In the genomic region with DNA sequence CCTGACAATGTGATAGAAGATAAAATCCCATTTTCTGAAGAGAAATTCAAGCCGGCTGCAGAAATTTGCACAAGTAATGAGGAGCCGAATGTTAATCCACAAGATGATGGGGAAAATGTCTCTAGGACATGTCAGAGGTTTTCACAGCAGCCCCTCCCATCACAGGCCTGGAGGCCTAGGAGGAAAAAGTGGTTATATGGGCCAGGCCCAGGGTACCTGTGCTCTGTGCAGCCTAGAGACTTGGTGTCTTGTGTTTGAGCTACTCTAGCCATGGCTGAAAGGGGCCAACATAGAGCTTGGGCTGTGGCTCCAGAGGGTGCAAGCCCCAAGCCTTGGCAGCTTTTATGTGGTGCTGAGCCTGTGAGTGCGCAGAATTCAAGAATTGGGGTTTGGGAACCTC, we compare ENCODE assay signal across 23 cellular contexts. TPM values are rescaled to one million over a fixed set of nuclear protein-coding genes. Genes with fewer than 3 reads are reported as not detected.
A peak's percentile ranks its signal among the peaks of the same experiment; 100 is the strongest.
DNase-seq lines count a peak whose midpoint lies in the region; ATAC-seq and TF ChIP-seq lines count a peak whose summit lies in the region.
"Had no signal": no experiment of that assay in that cellular context is flagged by ENCODE, and none has a peak within 500 bp of the region (broad histone marks: within the 10 kb centered on the region; RNA-seq: fewer than 3 reads in every experiment).

No MANE protein-coding gene starts in this region.

- H2BK5ac ChIP-seq in H9 (ENCODE audit: insufficient read length, low read length), result no peak overlapping the region

- no peak overlapping the region for H3K56ac ChIP-seq in H9 (ENCODE audit: insufficient read length, low read depth, low read length)

- H2AFZ ChIP-seq in H9 (ENCODE audit: low read length), result no peak overlapping the region
- H2AFZ ChIP-seq: GM23338 had no signal

- no peaks in the 10 kb centered on the region for H3K23me2 ChIP-seq in H9 (ENCODE audit: insufficient read length, low read depth, low read length, poor library complexity, severe bottlenecking)

- H3K4me3 ChIP-seq in endodermal cell (ENCODE audit: low read length) (no peak overlapping the region), lower lobe of right lung (no peak overlapping the region)
- H3K4me3 ChIP-seq: GM23338, HAP-1 had no signal

- H3K79me2 ChIP-seq in H9 (ENCODE audit: insufficient read depth, low read length), result no peaks in the 10 kb centered on the region

- H3K27ac Mint-ChIP-seq in H9, result no peak overlapping the region
- H3K27ac Mint-ChIP-seq in endodermal cell, result no peak overlapping the region
- H3K27ac Mint-ChIP-seq: CD4-positive, alpha-beta memory T cell; GM23338 had no signal

- H4K20me1 ChIP-seq in H9 (ENCODE audit: control insufficient read depth, insufficient read depth, insufficient read length), result no peaks in the 10 kb centered on the region

- H3K9ac ChIP-seq in H9 (ENCODE audit: extremely low read depth, insufficient read length, low read length), result no peak overlapping the region
- no peak overlapping the region for H3K9ac ChIP-seq in endodermal cell (ENCODE audit: extremely low read depth, low read length, poor library complexity, severe bottlenecking)

- no peak overlapping the region for H3K4me2 ChIP-seq in H9 (ENCODE audit: insufficient read depth, insufficient read length, low read length)
- H3K4me2 ChIP-seq: GM23338 had no signal

- WGBS in H9 (ENCODE audit: extremely low coverage, insufficient read length, low lambda C conversion rate), result no CpG with 5 or more reads among the region's 3 CpGs
- 82 to 96% methylated on average over 3 of the region's 3 CpGs for WGBS in endodermal cell (ENCODE audit: insufficient coverage in 1 of 2, insufficient read length in 1 of 2), 2 experiments

- H3K36me3 ChIP-seq in endodermal cell (ENCODE audit: control insufficient read depth, insufficient read depth, low read length) (no peaks in the 10 kb centered on the region), lower lobe of right lung (no peaks in the 10 kb centered on the region)
- H3K36me3 ChIP-seq: BE2C, HAP-1 had no signal

- H3K27me3 Mint-ChIP-seq in H9 (ENCODE audit: low read depth) (peaks cover 59% of the 10 kb centered on the region), endodermal cell (ENCODE audit: insufficient read depth) (peaks cover 54% of the 10 kb centered on the region)

- no peak overlapping the region for H3K18ac ChIP-seq in H9 (ENCODE audit: insufficient read length, low read depth, low read length)

- no peak overlapping the region for H2BK15ac ChIP-seq in H9 (ENCODE audit: low read depth, low read length)

- intact Hi-C loops in posterior vena cava (cut with DNase I) (no loop called here), lower lobe of right lung (cut with DNase I) (no loop called here)

- no peak overlapping the region for H2BK120ac ChIP-seq in H9 (ENCODE audit: low read depth, low read length, poor library complexity, severe bottlenecking)

- H2BK12ac ChIP-seq in H9 (ENCODE audit: insufficient read length, low read depth, low read length), result no peak overlapping the region

- peak; percentile 17 for DNase-seq in activated CD8-positive, alpha-beta memory T cell treated with anti-CD3 and anti-CD28 coated beads for 24 hours
- no peak for DNase-seq in activated CD8-positive, alpha-beta memory T cell treated with anti-CD3 and anti-CD28 coated beads, Interleukin-2, amount 50 U/mL, for 4 hours
- DNase-seq in H9 (peak; percentile 14), endodermal cell (peak; percentile 26), posterior vena cava (ENCODE audit: low spot score) (no peak), lower lobe of right lung (no peak), mucosa of gallbladder (ENCODE audit: low spot score) (no peak)
- DNase-seq: ACHN; AML-193; BE2C; C1 segment of cervical spinal cord; Calu3; CD4-positive, alpha-beta memory T cell; COR-L47; DMS53; DMS79 treated with DMSO at 0.1 percent for 48 hours; GF-D8 had no signal

- no peak overlapping the region for H3T11ph ChIP-seq in H9 (ENCODE audit: low read length)

- ATAC-seq in lower lobe of right lung, result no peak
- ATAC-seq: GM23338 had no signal

- H4K91ac ChIP-seq in H9 (ENCODE audit: insufficient read length, low read depth, low read length), result no peak overlapping the region

- H3K4me3 Mint-ChIP-seq in H9 (no peak overlapping the region), endodermal cell (no peak overlapping the region)
- H3K4me3 Mint-ChIP-seq: CD4-positive, alpha-beta memory T cell; GM23338 had no signal

- peaks cover 21 to 30% of the 10 kb centered on the region in 2 experiments for H3K9me3 Mint-ChIP-seq in H9
- H3K9me3 Mint-ChIP-seq in endodermal cell, result peaks cover 35% of the 10 kb centered on the region

- H2AK5ac ChIP-seq in H9 (ENCODE audit: insufficient read length, low read length), result no peak overlapping the region

- no peaks in the 10 kb centered on the region for H3K79me1 ChIP-seq in H9 (ENCODE audit: insufficient read depth, low read depth, low read length, poor library complexity, severe bottlenecking)

- no peak overlapping the region for H3K14ac ChIP-seq in H9 (ENCODE audit: insufficient read depth, low read length)

- H3K36me3 Mint-ChIP-seq in H9 (ENCODE audit: insufficient read depth in 1 of 3, low read depth in 3 of 3) (peaks cover 9 to 16% (median 13%) of the 10 kb centered on the region in 3 experiments; a peak in 6 of 7 replicates), endodermal cell (ENCODE audit: low read depth) (no peaks in the 10 kb centered on the region)
- H3K36me3 Mint-ChIP-seq: CD4-positive, alpha-beta memory T cell had no signal

- H3K4me1 ChIP-seq in H9 (ENCODE audit: insufficient read depth, low read length), result no peaks in the 10 kb centered on the region
- H3K4me1 ChIP-seq in endodermal cell (ENCODE audit: control insufficient read depth, insufficient read depth, low read length), result no peaks in the 10 kb centered on the region
- H3K4me1 ChIP-seq in lower lobe of right lung, result no peaks in the 10 kb centered on the region
- H3K4me1 ChIP-seq: BE2C, HAP-1 had no signal

- TF ChIP-seq CTCF in H9 (conservative IDR thresholded peaks at IDR 0.05) (no peak), endodermal cell (conservative IDR thresholded peaks at IDR 0.05) (no peak), lower lobe of right lung (IDR thresholded peaks at IDR 0.05) (no peak)

- H2BK20ac ChIP-seq in H9 (ENCODE audit: low read depth, low read length, poor library complexity, severe bottlenecking), result no peak overlapping the region

- H3K4ac ChIP-seq in H9 (ENCODE audit: low read depth, low read length), result no peak overlapping the region

- H3K27me3 ChIP-seq in H9 (ENCODE audit: insufficient read depth, low read length), result no peaks in the 10 kb centered on the region
- H3K27me3 ChIP-seq in endodermal cell (ENCODE audit: control insufficient read depth, insufficient read depth, low read length, poor library complexity, severe bottlenecking), result peaks cover 57% of the 10 kb centered on the region
- H3K27me3 ChIP-seq in lower lobe of right lung (ENCODE audit: low read depth), result peaks cover 10% of the 10 kb centered on the region
- H3K27me3 ChIP-seq: BE2C had no signal

- H3K4me1 Mint-ChIP-seq in H9 (peaks cover 0 to 3% of the 10 kb centered on the region in 2 experiments; a peak in 2 of 4 replicates), endodermal cell (peaks cover 4% of the 10 kb centered on the region)

- H4K5ac ChIP-seq in H9 (ENCODE audit: insufficient read length, low read depth, low read length), result no peak overlapping the region

- H3K27ac ChIP-seq in H9 (ENCODE audit: insufficient read length, low read depth, low read length) (no peak overlapping the region), endodermal cell (ENCODE audit: low read depth, low read length) (no peak overlapping the region), lower lobe of right lung (no peak overlapping the region)
- H3K27ac ChIP-seq: 22Rv1 had no signal

- no peak overlapping the region for H4K8ac ChIP-seq in H9 (replicated peaks; ENCODE audit: insufficient read length, low read depth, low read length)

- no peaks in the 10 kb centered on the region for H3K9me3 ChIP-seq in H9 (ENCODE audit: control insufficient read depth, low read depth, low read length)
- H3K9me3 ChIP-seq in endodermal cell (ENCODE audit: control insufficient read depth, low read length), result peaks cover 21% of the 10 kb centered on the region
- H3K9me3 ChIP-seq in lower lobe of right lung, result no peaks in the 10 kb centered on the region
- H3K9me3 ChIP-seq: BE2C, HAP-1 had no signal

- no peak overlapping the region for H3K23ac ChIP-seq in H9 (ENCODE audit: insufficient read length, low read depth, low read length)

RNA-seq across cellular contexts. Expression of a gene that starts 7.4 kb away (rescaled TPM):
- total RNA-seq in H9 (2021) (not detected in 2 replicates), endodermal cell (not detected), posterior vena cava (not detected), lower lobe of right lung (not detected), mucosa of gallbladder (not detected)
- not detected for polyA plus RNA-seq in endodermal cell (2013, experiment 1 of 2)
- polyA plus RNA-seq in endodermal cell (2013, experiment 2 of 2), result not detected
- total RNA-seq: Calu3; CD4-positive, alpha-beta memory T cell; Daoy; G401; GM23338; H4 had no signal
- polyA plus RNA-seq: CD4-positive, alpha-beta memory T cell; GM23338 had no signal

RNA-seq across cellular contexts. Expression of a gene that starts 20.9 kb away (rescaled TPM):
- total RNA-seq in H9 (2021) (not detected in 2 replicates), endodermal cell (not detected), posterior vena cava (not detected), lower lobe of right lung (not detected), mucosa of gallbladder (not detected)
- polyA plus RNA-seq in endodermal cell (2013, experiment 1 of 2), result not detected
- not detected for polyA plus RNA-seq in endodermal cell (2013, experiment 2 of 2)
- total RNA-seq: Calu3; CD4-positive, alpha-beta memory T cell; Daoy; G401; GM23338; H4 had no signal
- polyA plus RNA-seq: CD4-positive, alpha-beta memory T cell; GM23338 had no signal

RNA-seq across cellular contexts. Expression of a gene that starts 38.8 kb away (rescaled TPM):
- total RNA-seq in H9 (2021), result 4.3 and 8.5 TPM in 2 replicates
- total RNA-seq in endodermal cell, result 10 to 100 TPM; 12.5 to 16.1 TPM
- polyA plus RNA-seq in endodermal cell (2013, experiment 1 of 2), result 42.6 TPM
- polyA plus RNA-seq in endodermal cell (2013, experiment 2 of 2), result 40.8 TPM
- 1 to 10 TPM; 3.7 to 7.4 TPM for total RNA-seq in posterior vena cava
- not detected for total RNA-seq in lower lobe of right lung
- 17.2 TPM for total RNA-seq in mucosa of gallbladder
- total RNA-seq: CD4-positive, alpha-beta memory T cell; Daoy; G401 had no signal
- polyA plus RNA-seq: CD4-positive, alpha-beta memory T cell had no signal

Comparison
In these comparisons a context has a peak if more than half of its experiments do, and no peak if none do; other contexts are left out.
1. DNase-seq: peak in activated CD8-positive, alpha-beta memory T cell treated with anti-CD3 and anti-CD28 coated beads for 24 hours (single experiment), H9 (single experiment) and endodermal cell (single experiment); none in activated CD8-positive, alpha-beta memory T cell treated with anti-CD3 and anti-CD28 coated beads, Interleukin-2, amount 50 U/mL, for 4 hours (single experiment), posterior vena cava (single experiment), lower lobe of right lung (single experiment) and mucosa of gallbladder (single experiment).